In genomic region chr19:35449347-35450043, GRCh38 we compare ENCODE assay signal across 11 cellular contexts. TPM values are rescaled to one million over a fixed set of nuclear protein-coding genes. Genes with fewer than 3 reads are reported as not detected.
A peak's percentile ranks its signal among the peaks of the same experiment; 100 is the strongest.
DNase-seq lines count a peak whose midpoint lies in the region; ATAC-seq and TF ChIP-seq lines count a peak whose summit lies in the region.
"Had no signal": no experiment of that assay in that cellular context is flagged by ENCODE, and none has a peak within 500 bp of the region (broad histone marks: within the 10 kb centered on the region; RNA-seq: fewer than 3 reads in every experiment).

No MANE protein-coding gene starts in this region.

- no peak overlapping the region for H3K4me3 ChIP-seq in H7 (ENCODE audit: insufficient read depth, low read depth, low read length)
- no peak overlapping the region for H3K4me3 ChIP-seq in PC-9
- H3K4me3 ChIP-seq in neuronal stem cell (ENCODE audit: low read length in 2 of 2), result no peak overlapping the region

- H3K4ac ChIP-seq in neuronal stem cell (ENCODE audit: low read length), result peak overlapping the region; percentile 19

- ATAC-seq in HG03159 (IDR thresholded peaks at IDR 0.05; ENCODE audit: unreplicated experiment), result no peak
- ATAC-seq: stimulated activated memory B cell treated with anti-CD40 and anti-IgM and Interleukin-4, amounts not matched to agents 10 μg/mL and 1 μg/mL and 100 μg/mL, for 72 hours had no signal

- intact Hi-C loops in CD14-positive monocyte (cut with micrococcal nuclease) (loop anchor here (2.0 to 10.0 kb wide), 3 partner anchors 13 to 455 kb away; partner anchors contain the start of genes HCST (in 1 of the 2), NFKBID (in 1 of the 2) and TYROBP (in 1 of the 2)), PC-9 (cut with micrococcal nuclease; ENCODE audit: unreplicated experiment) (no loop called here)

- H2BK120ac ChIP-seq in neuronal stem cell (ENCODE audit: low read depth, low read length), result no peak overlapping the region

- H3K79me2 ChIP-seq in PC-9 (ENCODE audit: low read depth), result no peaks in the 10 kb centered on the region

- H3K23ac ChIP-seq in neuronal stem cell (ENCODE audit: low read depth, low read length, poor library complexity), result no peak overlapping the region

- H3K36me3 ChIP-seq in H7 (replicated peaks; ENCODE audit: control insufficient read depth, insufficient read depth, low read length), result no peaks in the 10 kb centered on the region
- H3K36me3 ChIP-seq in PC-9 (ENCODE audit: low read depth), result no peaks in the 10 kb centered on the region
- H3K36me3 ChIP-seq in neuronal stem cell (replicated peaks in 1 of 2; ENCODE audit: control insufficient read depth in 2 of 2, insufficient read depth in 2 of 2, low read length in 2 of 2), result no peaks in the 10 kb centered on the region

- CTCF ChIA-PET in PC-9 (lab: Charles Lee), result interaction anchor here (0.6 kb wide), 2 partner anchors 12 to 307 kb away, joined by 3 read pairs; partner anchors contain the start of gene FXYD7

- no peak overlapping the region for H4K91ac ChIP-seq in neuronal stem cell (ENCODE audit: low read depth, low read length, poor library complexity)

- no peak overlapping the region for H2BK12ac ChIP-seq in neuronal stem cell (ENCODE audit: low read length)

- H2AFZ ChIP-seq in PC-9 (no peak overlapping the region), neuronal stem cell (ENCODE audit: low read length) (no peak overlapping the region)

- H2BK5ac ChIP-seq in neuronal stem cell (ENCODE audit: low read length), result no peak overlapping the region

- no peaks in the 10 kb centered on the region for H4K20me1 ChIP-seq in PC-9 (ENCODE audit: insufficient read depth)

- no TSS peak for BruUV-seq in PC-9 (replicated peaks; lab: Mats Ljungman, UMichigan)

- H2BK15ac ChIP-seq in neuronal stem cell (ENCODE audit: low read length), result peak overlapping the region; percentile 2

- H4K8ac ChIP-seq in neuronal stem cell (ENCODE audit: low read depth, low read length), result no peak overlapping the region

- H3K27me3 ChIP-seq in H7 (ENCODE audit: control insufficient read depth, insufficient read depth, low read length) (no peaks in the 10 kb centered on the region), PC-9 (ENCODE audit: insufficient read depth, low read depth) (peaks cover 59% of the 10 kb centered on the region), neuronal stem cell (ENCODE audit: control insufficient read depth in 3 of 3, insufficient read depth in 3 of 3, low read depth in 1 of 3, low read length in 3 of 3) (peaks cover 0 to 21% (median 0%) of the 10 kb centered on the region in 3 experiments)

- peak overlapping the region; percentile 44 for H3K18ac ChIP-seq in neuronal stem cell (ENCODE audit: low read length)

- H3K4me1 ChIP-seq in PC-9 (replicated peaks; ENCODE audit: insufficient read depth) (peaks cover 15% of the 10 kb centered on the region), neuronal stem cell (ENCODE audit: control insufficient read depth in 2 of 2, insufficient read depth in 1 of 2, low read depth in 1 of 2, low read length in 2 of 2) (peaks cover 0 to 2% of the 10 kb centered on the region in 2 donors)

- TF ChIP-seq CTCF in CD14-positive monocyte (IDR thresholded peaks at IDR 0.05) (no peak), PC-9 (conservative IDR thresholded peaks at IDR 0.05) (no peak)

- H2AK5ac ChIP-seq in neuronal stem cell (ENCODE audit: low read depth, low read length), result peak overlapping the region; percentile 6

- WGBS in neuronal stem cell (ENCODE audit: extremely low coverage in 2 of 2, insufficient read length in 2 of 2, insufficient replicate concordance in 1 of 2), 2 donors, result no CpG with 5 or more reads among the region's 27 CpGs

- no peak overlapping the region for H3K9ac ChIP-seq in neuronal stem cell (ENCODE audit: low read depth, low read length, poor library complexity)

- peaks cover 0 to 7% (median 1%) of the 10 kb centered on the region in 7 donors for H3K9me3 Mint-ChIP-seq in CD14-positive monocyte
- H3K9me3 Mint-ChIP-seq: stimulated activated memory B cell treated with anti-CD40 and anti-IgM and Interleukin-4, amounts not matched to agents 10 μg/mL and 1 μg/mL and 100 μg/mL, for 72 hours had no signal

- peaks cover 15 to 25% of the 10 kb centered on the region in 2 donors for H3K36me3 Mint-ChIP-seq in CD14-positive monocyte
- H3K36me3 Mint-ChIP-seq: stimulated activated memory B cell treated with anti-CD40 and anti-IgM and Interleukin-4, amounts not matched to agents 10 μg/mL and 1 μg/mL and 100 μg/mL, for 72 hours had no signal

- peaks cover 0 to 16% (median 7%) of the 10 kb centered on the region in 3 donors for H3K27me3 Mint-ChIP-seq in CD14-positive monocyte (ENCODE audit: low read depth in 3 of 3)

- peak overlapping the region; percentile 43 for H3K4me2 ChIP-seq in PC-9
- H3K4me2 ChIP-seq in neuronal stem cell (ENCODE audit: insufficient read depth, low read length, poor library complexity, severe bottlenecking), result no peak overlapping the region

- H3K79me1 ChIP-seq in neuronal stem cell (ENCODE audit: low read depth, low read length), result no peaks in the 10 kb centered on the region

- H3F3A ChIP-seq in PC-9 (ENCODE audit: insufficient read depth, low read depth), result peaks cover 15% of the 10 kb centered on the region; the same call in 1 of the 2 replicates

- H3K9me3 ChIP-seq in PC-9 (ENCODE audit: insufficient read depth, low read depth) (no peaks in the 10 kb centered on the region), neuronal stem cell (replicated peaks in 1 of 2; ENCODE audit: control insufficient read depth in 2 of 2, insufficient read depth in 1 of 2, low read depth in 1 of 2, low read length in 2 of 2) (no peaks in the 10 kb centered on the region)

- peak overlapping the region; percentile 98 to 100 (median 100) for H3K27ac Mint-ChIP-seq in CD14-positive monocyte
- H3K27ac Mint-ChIP-seq: stimulated activated memory B cell treated with anti-CD40 and anti-IgM and Interleukin-4, amounts not matched to agents 10 μg/mL and 1 μg/mL and 100 μg/mL, for 72 hours had no signal

- POLR2A ChIA-PET in PC-9 (lab: Charles Lee; ENCODE audit: unreplicated experiment), result interaction anchor here (0.7 kb wide), 1 partner anchor 581 kb away, joined by 3 read pairs; no protein-coding TSS in a partner anchor

- H3K14ac ChIP-seq in neuronal stem cell (ENCODE audit: low read length), result no peak overlapping the region

- no peaks in the 10 kb centered on the region for H3K9me2 ChIP-seq in PC-9 (ENCODE audit: insufficient read depth)

- in situ Hi-C loops in ACHN (cut with HindIII; ENCODE audit: low pct_ligation_motif_present, low pct_unique_long_range_greater_than_20kb, low sequenced_read_pairs), result no loop called here

- H3K27ac ChIP-seq in PC-9, result 0 out of 2 replicates have a peak overlapping the region, but pooled peaks have one; percentile 19
- no peak overlapping the region for H3K27ac ChIP-seq in neuronal stem cell (replicated peaks; ENCODE audit: low read length)

- peak overlapping the region; percentile 72 to 79 for H3K4me3 Mint-ChIP-seq in CD14-positive monocyte
- H3K4me3 Mint-ChIP-seq: stimulated activated memory B cell treated with anti-CD40 and anti-IgM and Interleukin-4, amounts not matched to agents 10 μg/mL and 1 μg/mL and 100 μg/mL, for 72 hours had no signal

- H3K4me1 Mint-ChIP-seq in CD14-positive monocyte, result peaks cover 76% of the 10 kb centered on the region

- no peak for DNase-seq in CD14-positive monocyte (ENCODE audit: low spot score)
- peak; percentile 47 for DNase-seq in H7
- peak; percentile 47 to 52 for DNase-seq in PC-9
- DNase-seq in neuronal stem cell (ENCODE audit: low spot score), result no peak
- DNase-seq in ACHN, result no peak
- DNase-seq in activated CD4-positive, CD25-positive, alpha-beta regulatory T cell treated with anti-CD3 and anti-CD28 coated beads, Interleukin-2, amount 50 U/mL, for 72 hours, result no peak
- DNase-seq: activated CD8-positive, alpha-beta memory T cell treated with anti-CD3 and anti-CD28 coated beads, Interleukin-2, amount 50 U/mL, for 48 hours; foreskin melanocyte had no signal

RNA-seq across cellular contexts. Expression of gene FFAR2, which starts 1.4 kb away (rescaled TPM):
- 10 to 100 TPM in 1 of 2 donors, 1 to 10 TPM in 1; 5.7 to 10.8 TPM for polyA plus RNA-seq in CD14-positive monocyte
- not detected in 2 replicates for total RNA-seq in H7 (2014; rRNA removed; shearing (Covaris generic))
- not detected in 2 replicates for total RNA-seq in PC-9 (2021)
- not detected for polyA plus RNA-seq in neuronal stem cell (2013, experiment 1 of 2)
- not detected for polyA plus RNA-seq in neuronal stem cell (2013, experiment 2 of 2)
- total RNA-seq: kidney epithelial cell had no signal

RNA-seq across cellular contexts. Expression of gene KRTDAP, which starts 40.8 kb away (rescaled TPM):
- not detected for polyA plus RNA-seq in CD14-positive monocyte
- total RNA-seq in H7 (2014; rRNA removed; shearing (Covaris generic)), result 0.44 and 0.52 TPM in 2 replicates
- not detected in 2 replicates for total RNA-seq in PC-9 (2021)
- 3.1 TPM for polyA plus RNA-seq in neuronal stem cell (2013, experiment 1 of 2)
- polyA plus RNA-seq in neuronal stem cell (2013, experiment 2 of 2), result 2.6 TPM
- total RNA-seq: kidney epithelial cell had no signal

Comparison
In these comparisons a context has a peak if more than half of its experiments do, and no peak if none do; other contexts are left out.
1. DNase-seq: peak in H7 (single experiment) and PC-9 (2 of 2); none in CD14-positive monocyte (single experiment), neuronal stem cell (single experiment), ACHN (single experiment) and activated CD4-positive, CD25-positive, alpha-beta regulatory T cell treated with anti-CD3 and anti-CD28 coated beads, Interleukin-2, amount 50 U/mL, for 72 hours (single experiment).